ENCODE assay signal across 1 cellular context in genomic region chr16:84732674-84733352, GRCh38.
TF ChIP-seq lines count a peak whose summit lies in the region.

No MANE protein-coding gene starts in this region.

TF ChIP-seq in K562, 482 proteins besides CTCF, POLR2A, EP300 and RAD21 (continued from another document and continues in another):
- no peak for TF ChIP-seq MIER1 (IDR thresholded peaks at IDR 0.05; ENCODE audit: low read depth)
- TF ChIP-seq ZNF57 (CRISPR knock-in tag; IDR thresholded peaks at IDR 0.05): no peak
- peak; percentile 48; the same call in 1 of the 2 replicates for TF ChIP-seq POLR2H (tag; IDR thresholded peaks at IDR 0.05; ENCODE audit: low read depth)
- no peak for TF ChIP-seq TGIF2 (CRISPR knock-in tag; IDR thresholded peaks at IDR 0.05)
- TF ChIP-seq FOSL1 (tag; conservative IDR thresholded peaks at IDR 0.05): peak; percentile 68
- peak; percentile 74; the same call in 1 of the 2 replicates for TF ChIP-seq ZNF584 (CRISPR knock-in tag; IDR thresholded peaks at IDR 0.05; ENCODE audit: low read depth)
- no peak for TF ChIP-seq THRAP3 (IDR thresholded peaks at IDR 0.05; ENCODE audit: borderline replicate concordance)
- TF ChIP-seq SAFB2 (IDR thresholded peaks at IDR 0.05; ENCODE audit: borderline replicate concordance, low read depth, low read length, severe bottlenecking): no peak
- TF ChIP-seq HSF4 (CRISPR knock-in tag; IDR thresholded peaks at IDR 0.05; ENCODE audit: borderline replicate concordance): no peak
- no peak for TF ChIP-seq PTRF (tag; IDR thresholded peaks at IDR 0.05)
- peak; percentile 83 for TF ChIP-seq NCOR1 (IDR thresholded peaks at IDR 0.05)
- TF ChIP-seq ZNF41 (CRISPR knock-in tag; conservative IDR thresholded peaks at IDR 0.05): no peak
- no peak for TF ChIP-seq SMC3 (conservative IDR thresholded peaks at IDR 0.05; ENCODE audit: insufficient read depth, low read depth, low read length)
- TF ChIP-seq SIN3B (IDR thresholded peaks at IDR 0.05; ENCODE audit: low read depth): 0 out of 2 replicates have a peak, but pooled peaks have one; percentile 15
- no peak for TF ChIP-seq MAX (CRISPR knock-in tag; IDR thresholded peaks at IDR 0.05)
- no peak for TF ChIP-seq THAP7 (CRISPR knock-in tag; IDR thresholded peaks at IDR 0.05)
- no peak for TF ChIP-seq SMAD1 (IDR thresholded peaks at IDR 0.05; ENCODE audit: low read depth, low read length, partially characterized antibody)
- TF ChIP-seq DNMT1 (IDR thresholded peaks at IDR 0.05): no peak
- TF ChIP-seq MAFK (IDR thresholded peaks at IDR 0.05; ENCODE audit: low read length): peak; percentile 98
- TF ChIP-seq E2F5 (CRISPR knock-in tag; IDR thresholded peaks at IDR 0.05): no peak
- peak in 1 of 3 experiments; percentile 60; a peak in 1 of 6 replicates for TF ChIP-seq ZBTB11 (CRISPR knock-in tag; IDR thresholded peaks at IDR 0.05)
- TF ChIP-seq SLC30A9 (CRISPR knock-in tag; IDR thresholded peaks at IDR 0.05): no peak
- peak; percentile 93 for TF ChIP-seq TCF3 (CRISPR knock-in tag; IDR thresholded peaks at IDR 0.05)
- TF ChIP-seq PTBP1 (IDR thresholded peaks at IDR 0.05; ENCODE audit: low read depth, low read length): no peak
- no peak for TF ChIP-seq MLLT1 (IDR thresholded peaks at IDR 0.05)
- no peak for TF ChIP-seq PURB (CRISPR knock-in tag; IDR thresholded peaks at IDR 0.05; ENCODE audit: low read depth)
- no peak for TF ChIP-seq ZNF444 (CRISPR knock-in tag; IDR thresholded peaks at IDR 0.05)
- peak; percentile 1 for TF ChIP-seq NEUROD1 (IDR thresholded peaks at IDR 0.05; ENCODE audit: borderline replicate concordance, low read depth, low read length, partially characterized antibody)
- TF ChIP-seq PTTG1 (tag; IDR thresholded peaks at IDR 0.05; ENCODE audit: low read depth): no peak
- TF ChIP-seq ZNF197 (CRISPR knock-in tag; IDR thresholded peaks at IDR 0.05; ENCODE audit: low read depth): no peak
- TF ChIP-seq CGGBP1 (CRISPR knock-in tag; IDR thresholded peaks at IDR 0.05): no peak
- TF ChIP-seq MBD2 (IDR thresholded peaks at IDR 0.05; ENCODE audit: borderline replicate concordance, low read depth): no peak
- no peak for TF ChIP-seq SIN3A (IDR thresholded peaks at IDR 0.05; ENCODE audit: borderline replicate concordance in 2 of 2, control insufficient read depth in 1 of 2, low read depth in 2 of 2, low read length in 2 of 2)
- no peak; the same call in 1 of the 2 replicates for TF ChIP-seq ZBTB9 (CRISPR knock-in tag; IDR thresholded peaks at IDR 0.05)
- TF ChIP-seq ZNF146 (CRISPR knock-in tag; IDR thresholded peaks at IDR 0.05; ENCODE audit: unreplicated experiment): no peak
- TF ChIP-seq ZEB2 (IDR thresholded peaks at IDR 0.05): peak; percentile 49
- TF ChIP-seq CCAR2 (IDR thresholded peaks at IDR 0.05; ENCODE audit: low read depth, low read length): no peak
- TF ChIP-seq ESRRB (CRISPR knock-in tag; IDR thresholded peaks at IDR 0.05; ENCODE audit: borderline replicate concordance): no peak
- no peak for TF ChIP-seq SNRNP70 (optimal IDR thresholded peaks at IDR 0.05; ENCODE audit: low read depth, low read length)
- TF ChIP-seq ATF1 (CRISPR knock-in tag; IDR thresholded peaks at IDR 0.05): no peak
- peak; percentile 26; the same call in 1 of the 2 replicates for TF ChIP-seq ATF1 (tag; IDR thresholded peaks at IDR 0.05)
- TF ChIP-seq MGA (IDR thresholded peaks at IDR 0.05): peak; percentile 42; the same call in 1 of the 2 replicates
- TF ChIP-seq SMARCC2 (IDR thresholded peaks at IDR 0.05; ENCODE audit: low read depth): peak; percentile 87
- TF ChIP-seq FOXJ3 (CRISPR knock-in tag; IDR thresholded peaks at IDR 0.05): no peak
- no peak for TF ChIP-seq RBM14 (IDR thresholded peaks at IDR 0.05; ENCODE audit: borderline replicate concordance, insufficient read depth, low read depth, low read length)
